Comparison of ENCODE assay signal across 20 cellular contexts in genomic region chr11:43556269-43556668, GRCh38.
DNase-seq lines count a peak whose midpoint lies in the region; ATAC-seq and TF ChIP-seq lines count a peak whose summit lies in the region.
"Had no signal": no experiment of that assay in that cellular context is flagged by ENCODE, and none has a peak within 500 bp of the region (broad histone marks: within the 10 kb centered on the region; RNA-seq: fewer than 3 reads in every experiment).

No MANE protein-coding gene starts in this region.

- H4K20me1 ChIP-seq in neural progenitor cell (ENCODE audit: low read depth) = no peaks in the 10 kb centered on the region

- no peak for DNase-seq in BE2C
- no peak for DNase-seq in neural progenitor cell (ENCODE audit: low spot score)
- DNase-seq in ecto neural progenitor cell (ENCODE audit: low spot score) = no peak
- no peak for DNase-seq in foreskin keratinocyte
- DNase-seq in HPDE6-E6E7 (ENCODE audit: extremely low spot score) = no peak
- DNase-seq: activated CD4-positive, alpha-beta T cell treated with anti-CD3 and anti-CD28 coated beads, Interleukin-2, amount 50 U/mL, for 4 hours; activated effector memory CD4-positive, alpha-beta T cell treated with anti-CD3 and anti-CD28 coated beads, Interleukin-2, amount 50 U/mL, for 16 hours; activated naive CD8-positive, alpha-beta T cell treated with anti-CD3 and anti-CD28 coated beads, Interleukin-2, amount 50 U/mL, for 24 hours; activated T-cell treated with anti-CD3 and anti-CD28 coated beads for 4 hours; CD8-positive, alpha-beta T cell; colonic mucosa; DMS79; HFFc6; immature natural killer cell; naive thymus-derived CD4-positive, alpha-beta T cell; NCI-H510A treated with DMSO at 0.1 percent for 48 hours; sigmoid colon had no signal

- TF ChIP-seq CTCF in BE2C (IDR thresholded peaks at IDR 0.05; ENCODE audit: low read depth, low read length) (no peak), neural progenitor cell (IDR thresholded peaks at IDR 0.05) (no peak), foreskin keratinocyte (conservative IDR thresholded peaks at IDR 0.05) (no peak)

- 36% methylated on average over 7 of the region's 8 CpGs for WGBS in HUES64
- WGBS in ectodermal cell, 2 experiments = 31 to 38% methylated on average over 5 to 8 of the region's 8 CpGs

- H3K9me3 ChIP-seq in BE2C = no peaks in the 10 kb centered on the region
- H3K9me3 ChIP-seq in HUES64 (ENCODE audit: insufficient read depth, low read depth, low read length) = no peaks in the 10 kb centered on the region
- H3K9me3 ChIP-seq in ectodermal cell (ENCODE audit: control insufficient read depth, low read length) = no peaks in the 10 kb centered on the region
- H3K9me3 ChIP-seq in neural progenitor cell (ENCODE audit: low read depth) = no peaks in the 10 kb centered on the region
- H3K9me3 ChIP-seq: colonic mucosa, sigmoid colon had no signal

- no peak overlapping the region for H3K27ac ChIP-seq in HUES64 (ENCODE audit: low read depth, low read length)
- no peak overlapping the region for H3K27ac ChIP-seq in ectodermal cell (ENCODE audit: insufficient read depth, low read depth, low read length, poor library complexity, severe bottlenecking)
- H3K27ac ChIP-seq in neural progenitor cell = no peak overlapping the region
- no peak overlapping the region for H3K27ac ChIP-seq in foreskin keratinocyte
- H3K27ac ChIP-seq: brain microvascular endothelial cell, colonic mucosa, sigmoid colon had no signal

- H3K27me3 Mint-ChIP-seq in neural progenitor cell (ENCODE audit: insufficient read depth, low read depth) = peaks cover 12% of the 10 kb centered on the region

- H3K79me2 ChIP-seq in neural progenitor cell (ENCODE audit: low read depth) = no peaks in the 10 kb centered on the region

- H3K4me3 Mint-ChIP-seq in neural progenitor cell = peak overlapping the region; percentile 92
- H3K4me3 Mint-ChIP-seq: activated naive CD8-positive, alpha-beta T cell treated with anti-CD3 and anti-CD28 coated beads, Interleukin-2, amount 50 U/mL, for 24 hours; CD8-positive, alpha-beta T cell; HFFc6 had no signal

- H3K27ac Mint-ChIP-seq in neural progenitor cell = peak overlapping the region; percentile 91
- H3K27ac Mint-ChIP-seq: activated naive CD8-positive, alpha-beta T cell treated with anti-CD3 and anti-CD28 coated beads, Interleukin-2, amount 50 U/mL, for 24 hours; CD8-positive, alpha-beta T cell; HFFc6; immature natural killer cell; naive thymus-derived CD4-positive, alpha-beta T cell had no signal

- peak overlapping the region; percentile 82 for H3K4me2 ChIP-seq in neural progenitor cell

- H3K4me1 Mint-ChIP-seq in neural progenitor cell = peaks cover 64% of the 10 kb centered on the region
- H3K4me1 Mint-ChIP-seq: immature natural killer cell had no signal

- H3K9me3 Mint-ChIP-seq in neural progenitor cell = peaks cover 3% of the 10 kb centered on the region
- H3K9me3 Mint-ChIP-seq: activated naive CD8-positive, alpha-beta T cell treated with anti-CD3 and anti-CD28 coated beads, Interleukin-2, amount 50 U/mL, for 24 hours; CD8-positive, alpha-beta T cell; HFFc6; naive thymus-derived CD4-positive, alpha-beta T cell had no signal

- H3K4me3 ChIP-seq in BE2C (ENCODE audit: low read depth, low read length) (peak overlapping the region; percentile 33), HUES64 (ENCODE audit: low read length) (peak overlapping the region; percentile 45; the same call in 1 of the 2 replicates), ectodermal cell (ENCODE audit: insufficient read depth, low read depth, low read length) (peak overlapping the region; percentile 20), neural progenitor cell (peak overlapping the region; percentile 42)
- H3K4me3 ChIP-seq: colonic mucosa, sigmoid colon had no signal

- H3F3A ChIP-seq in neural progenitor cell (ENCODE audit: low read depth) = peaks cover 38% of the 10 kb centered on the region

- no peaks in the 10 kb centered on the region; the same call in 1 of the 2 replicates for H3K4me1 ChIP-seq in BE2C
- peaks cover 40% of the 10 kb centered on the region for H3K4me1 ChIP-seq in HUES64 (ENCODE audit: insufficient read depth, low read length)
- peaks cover 41% of the 10 kb centered on the region for H3K4me1 ChIP-seq in ectodermal cell (ENCODE audit: control insufficient read depth, insufficient read depth, low read length)
- H3K4me1 ChIP-seq in neural progenitor cell = peaks cover 54% of the 10 kb centered on the region
- H3K4me1 ChIP-seq in foreskin keratinocyte = no peaks in the 10 kb centered on the region
- H3K4me1 ChIP-seq: colonic mucosa had no signal

- H3K27me3 ChIP-seq in BE2C (no peaks in the 10 kb centered on the region), HUES64 (ENCODE audit: insufficient read depth, low read length) (peaks cover 31% of the 10 kb centered on the region), ectodermal cell (ENCODE audit: control insufficient read depth, insufficient read depth, low read length, poor library complexity, severe bottlenecking) (no peaks in the 10 kb centered on the region), neural progenitor cell (peaks cover 23% of the 10 kb centered on the region), foreskin keratinocyte (peaks cover 88% of the 10 kb centered on the region)

- peaks cover 7% of the 10 kb centered on the region for H3K36me3 Mint-ChIP-seq in neural progenitor cell
- H3K36me3 Mint-ChIP-seq: CD8-positive, alpha-beta T cell; immature natural killer cell had no signal

- H3K36me3 ChIP-seq in BE2C (no peaks in the 10 kb centered on the region), HUES64 (ENCODE audit: insufficient read depth, low read length) (no peaks in the 10 kb centered on the region), ectodermal cell (ENCODE audit: control insufficient read depth, insufficient read depth, low read length) (no peaks in the 10 kb centered on the region), neural progenitor cell (no peaks in the 10 kb centered on the region)
- H3K36me3 ChIP-seq: brain microvascular endothelial cell, colonic mucosa, sigmoid colon had no signal

- no peak for ATAC-seq in foreskin keratinocyte
- ATAC-seq: activated naive CD8-positive, alpha-beta T cell treated with anti-CD3 and anti-CD28 coated beads, Interleukin-2, amount 50 U/mL, for 24 hours; CD8-positive, alpha-beta T cell; naive thymus-derived CD4-positive, alpha-beta T cell had no signal

- no peak overlapping the region for H2AFZ ChIP-seq in neural progenitor cell (replicated peaks)

- H3K9ac ChIP-seq in HUES64 (ENCODE audit: low read depth, low read length) (no peak overlapping the region), neural progenitor cell (no peak overlapping the region)
